ENCODE assay signal across 1 cellular context in genomic region chr19:11196406-11197287, GRCh38.
A peak's percentile ranks its signal among the peaks of the same experiment; 100 is the strongest.
TF ChIP-seq lines count a peak whose summit lies in the region.

No MANE protein-coding gene starts in this region.

TF ChIP-seq in HepG2, 621 proteins besides CTCF, POLR2A, EP300 and RAD21:
- 0 out of 2 replicates have a peak, but pooled peaks have one; percentile 2 for TF ChIP-seq E2F5 (CRISPR knock-in tag; conservative IDR thresholded peaks at IDR 0.05)
- TF ChIP-seq ZBTB38 (CRISPR knock-in tag; IDR thresholded peaks at IDR 0.05) = 0 out of 2 replicates have a peak, but pooled peaks have one; percentile 1
- TF ChIP-seq AGO2 (optimal IDR thresholded peaks at IDR 0.05; ENCODE audit: low read depth, low read length) = peak; percentile 11
- no peak for TF ChIP-seq SRSF9 (IDR thresholded peaks at IDR 0.05; ENCODE audit: borderline replicate concordance, insufficient read depth, low read depth, low read length, poor library complexity, severe bottlenecking)
- TF ChIP-seq ZNF740 (CRISPR knock-in tag; IDR thresholded peaks at IDR 0.05) = 0 out of 2 replicates have a peak, but pooled peaks have one; percentile 11
- peak; percentile 5 for TF ChIP-seq HNRNPLL (IDR thresholded peaks at IDR 0.05; ENCODE audit: low read depth, low read length, poor library complexity, severe bottlenecking)
- TF ChIP-seq ZNF629 (CRISPR knock-in tag; conservative IDR thresholded peaks at IDR 0.05) = peak; percentile 93
- no peak for TF ChIP-seq CERS6 (CRISPR knock-in tag; IDR thresholded peaks at IDR 0.05)
- TF ChIP-seq MXI1 (IDR thresholded peaks at IDR 0.05; ENCODE audit: borderline replicate concordance, low read depth, low read length) = 0 out of 3 replicates have a peak, but pooled peaks have one; percentile 21
- TF ChIP-seq PATZ1 (CRISPR knock-in tag; IDR thresholded peaks at IDR 0.05) = peak; percentile 54
- no peak for TF ChIP-seq ZBTB8A (CRISPR knock-in tag; IDR thresholded peaks at IDR 0.05; ENCODE audit: borderline replicate concordance, low read depth)
- peak; percentile 25; the same call in 1 of the 2 replicates for TF ChIP-seq ATF7-NPFF (CRISPR knock-in tag; IDR thresholded peaks at IDR 0.05; ENCODE audit: low read depth)
- TF ChIP-seq THAP9 (CRISPR knock-in tag; IDR thresholded peaks at IDR 0.05; ENCODE audit: borderline replicate concordance) = no peak
- 0 out of 2 replicates have a peak, but pooled peaks have one; percentile 32 for TF ChIP-seq ZNF563 (CRISPR knock-in tag; IDR thresholded peaks at IDR 0.05)
- no peak for TF ChIP-seq SRSF4 (IDR thresholded peaks at IDR 0.05; ENCODE audit: low read depth, low read length, poor library complexity, severe bottlenecking)
- TF ChIP-seq PLRG1 (conservative IDR thresholded peaks at IDR 0.05) = no peak
- TF ChIP-seq ZNF639 (CRISPR knock-in tag; conservative IDR thresholded peaks at IDR 0.05) = 0 out of 2 replicates have a peak, but pooled peaks have one; percentile 10
- 0 out of 2 replicates have a peak, but pooled peaks have one; percentile 15 for TF ChIP-seq ZNF687 (CRISPR knock-in tag; IDR thresholded peaks at IDR 0.05)
- TF ChIP-seq ZMYM3 (CRISPR knock-in tag; IDR thresholded peaks at IDR 0.05) = peak; percentile 60; the same call in 1 of the 2 replicates
- peak; percentile 58 for TF ChIP-seq HNRNPK (IDR thresholded peaks at IDR 0.05; ENCODE audit: low read depth, low read length, poor library complexity, severe bottlenecking)
